ENCODE assay signal across 34 cellular contexts in genomic region chr6:63427951-63428350, GRCh38.
"Had no signal": no experiment of that assay in that cellular context is flagged by ENCODE, and none has a peak within 500 bp of the region (broad histone marks: within the 10 kb centered on the region; RNA-seq: fewer than 3 reads in every experiment).

No MANE protein-coding gene starts in this region.

- H3K27me3 ChIP-seq: MG63 had no signal

- H3K4me3 ChIP-seq: MG63 had no signal

- H3K36me3 ChIP-seq: MG63 had no signal

- H3K9me3 ChIP-seq: MG63 had no signal

- DNase-seq: Karpas-422, Kasumi-1, MG63, MM.1S, MV-4-11, NCI-H1092, NCI-H1092 treated with DMSO at 0.1 percent for 48 hours, NCI-H1105, NCI-H1105 treated with DMSO at 0.1 percent for 48 hours, NCI-H1417, NCI-H1417 treated with DMSO at 0.1 percent for 48 hours, NCI-H1436, NCI-H1436 treated with DMSO at 0.1 percent for 48 hours, NCI-H146, NCI-H1694, NCI-H1694 treated with DMSO at 0.1 percent for 48 hours, NCI-H187, NCI-H187 treated with DMSO at 0.1 percent for 48 hours, NCI-H1930, NCI-H2029, NCI-H2029 treated with DMSO at 0.1 percent for 48 hours, NCI-H2081, NCI-H2081 treated with DMSO at 0.1 percent for 48 hours, NCI-H2107, NCI-H2171, NCI-H2171 treated with DMSO at 0.1 percent for 48 hours, NCI-H2227 treated with DMSO at 0.1 percent for 48 hours, NCI-H226, NCI-H345, NCI-H446, NCI-H446 treated with DMSO at 0.1 percent for 48 hours, NCI-H510A, NCI-H510A treated with DMSO at 0.1 percent for 48 hours, NCI-H524 had no signal
